Comparison of ENCODE assay signal across 12 cellular contexts in genomic region chr4:184645904-184646610, GRCh38. TPM values are rescaled to one million over a fixed set of nuclear protein-coding genes. Genes with fewer than 3 reads are reported as not detected.
DNase-seq lines count a peak whose midpoint lies in the region; ATAC-seq, FAIRE-seq and TF ChIP-seq lines count a peak whose summit lies in the region.
"Had no signal": no experiment of that assay in that cellular context is flagged by ENCODE, and none has a peak within 500 bp of the region (broad histone marks: within the 10 kb centered on the region; RNA-seq: fewer than 3 reads in every experiment).

No MANE protein-coding gene starts in this region.

- TF ChIP-seq CTCF in VCaP (conservative IDR thresholded peaks at IDR 0.05) (no peak), glutamatergic neuron (IDR thresholded peaks at IDR 0.05; ENCODE audit: partially characterized antibody, unreplicated experiment) (no peak), kidney (IDR thresholded peaks at IDR 0.05; ENCODE audit: borderline replicate concordance, extremely low read depth, insufficient read depth) (no peak), pancreas (IDR thresholded peaks at IDR 0.05) (no peak)

- no peaks in the 10 kb centered on the region for H3K27me3 ChIP-seq in pancreas

- H3K36me3 Mint-ChIP-seq in activated T-cell treated with anti-CD3 and anti-CD28 coated beads, Interleukin-2, amount 50 U/mL, for 24 hours (ENCODE audit: low read depth) = peaks cover 75% of the 10 kb centered on the region
- peaks cover 7% of the 10 kb centered on the region for H3K36me3 Mint-ChIP-seq in glutamatergic neuron (ENCODE audit: unreplicated experiment)
- H3K36me3 Mint-ChIP-seq in stimulated activated effector memory CD8-positive, alpha-beta T cell treated with anti-CD3 and anti-CD28 coated beads, Interleukin-12 subunit alpha, Interleukin-12 subunit beta, amount 100 ng/mL, for 72 hours = peaks cover 89% of the 10 kb centered on the region

- H3K9ac ChIP-seq in kidney (ENCODE audit: low read length in 2 of 2) = peak overlapping the region in 1 of 2 donors; percentile 10

- no peaks in the 10 kb centered on the region for H3K9me3 ChIP-seq in kidney (ENCODE audit: control insufficient read depth in 1 of 2, low read length in 2 of 2)
- no peaks in the 10 kb centered on the region for H3K9me3 ChIP-seq in pancreas
- H3K9me3 ChIP-seq: prostate gland had no signal

- H3K4me3 ChIP-seq in kidney (ENCODE audit: low read length in 2 of 2) (no peak overlapping the region), pancreas (no peak overlapping the region)
- H3K4me3 ChIP-seq: prostate gland had no signal

- H3K27ac Mint-ChIP-seq in activated T-cell treated with anti-CD3 and anti-CD28 coated beads, Interleukin-2, amount 50 U/mL, for 24 hours = no peak overlapping the region
- peak overlapping the region; percentile 95 for H3K27ac Mint-ChIP-seq in glutamatergic neuron (ENCODE audit: unreplicated experiment)
- peak overlapping the region; percentile 98 for H3K27ac Mint-ChIP-seq in stimulated activated effector memory CD8-positive, alpha-beta T cell treated with anti-CD3 and anti-CD28 coated beads, Interleukin-12 subunit alpha, Interleukin-12 subunit beta, amount 100 ng/mL, for 72 hours

- ATAC-seq in stimulated activated effector memory CD8-positive, alpha-beta T cell treated with anti-CD3 and anti-CD28 coated beads, Interleukin-12 subunit alpha, Interleukin-12 subunit beta, amount 100 ng/mL, for 72 hours = no peak
- no peak for ATAC-seq in pancreas

- H3K4me3 Mint-ChIP-seq in activated T-cell treated with anti-CD3 and anti-CD28 coated beads, Interleukin-2, amount 50 U/mL, for 24 hours = peak overlapping the region; percentile 97
- H3K4me3 Mint-ChIP-seq in glutamatergic neuron (ENCODE audit: unreplicated experiment) = peak overlapping the region; percentile 97
- peak overlapping the region; percentile 98 for H3K4me3 Mint-ChIP-seq in stimulated activated effector memory CD8-positive, alpha-beta T cell treated with anti-CD3 and anti-CD28 coated beads, Interleukin-12 subunit alpha, Interleukin-12 subunit beta, amount 100 ng/mL, for 72 hours

- H3K27ac ChIP-seq in VCaP (peak overlapping the region; percentile 97), kidney (ENCODE audit: low read depth in 2 of 2, low read length in 2 of 2) (no peak overlapping the region), pancreas (no peak overlapping the region)

- FAIRE-seq in kidney (lab: Jason Lieb, UNC) = no peak
- no peak for FAIRE-seq in pancreas (lab: Jason Lieb, UNC)
- FAIRE-seq: GM12892 had no signal

- intact Hi-C loops in kidney (cut with DNase I) = no loop called here
- intact Hi-C loops in pancreas (cut with DNase I) = no loop called here

- no peaks in the 10 kb centered on the region for H3K9me3 Mint-ChIP-seq in activated T-cell treated with anti-CD3 and anti-CD28 coated beads, Interleukin-2, amount 50 U/mL, for 24 hours
- H3K9me3 Mint-ChIP-seq in glutamatergic neuron (ENCODE audit: unreplicated experiment) = peaks cover 30% of the 10 kb centered on the region
- no peaks in the 10 kb centered on the region for H3K9me3 Mint-ChIP-seq in stimulated activated effector memory CD8-positive, alpha-beta T cell treated with anti-CD3 and anti-CD28 coated beads, Interleukin-12 subunit alpha, Interleukin-12 subunit beta, amount 100 ng/mL, for 72 hours

- 38% methylated on average over 6 of the region's 6 CpGs for WGBS in pancreas, 2 donors

- DNase-seq in activated T-cell treated with anti-CD3 and anti-CD28 coated beads, Interleukin-2, amount 50 U/mL, for 24 hours = no peak
- DNase-seq in activated T-cell treated with anti-CD3 and anti-CD28 coated beads for 4 hours (no peak), glutamatergic neuron (no peak), kidney (no peak), NCI-H2227 (lab: John Stamatoyannopoulos, UW; ENCODE audit: unreplicated experiment) (no peak), pancreas (no peak)
- no peak for DNase-seq in stimulated activated effector memory CD8-positive, alpha-beta T cell treated with anti-CD3 and anti-CD28 coated beads, Interleukin-12 subunit alpha, Interleukin-12 subunit beta, amount 100 ng/mL, for 72 hours (ENCODE audit: low spot score in 2 of 2)
- DNase-seq: effector memory CD4-positive, alpha-beta T cell; NCI-H1092 treated with DMSO at 0.1 percent for 48 hours had no signal

- no peaks in the 10 kb centered on the region for H3K27me3 Mint-ChIP-seq in activated T-cell treated with anti-CD3 and anti-CD28 coated beads, Interleukin-2, amount 50 U/mL, for 24 hours
- peaks cover 15% of the 10 kb centered on the region for H3K27me3 Mint-ChIP-seq in glutamatergic neuron (ENCODE audit: unreplicated experiment)

- H3K36me3 ChIP-seq in kidney (ENCODE audit: control insufficient read depth in 1 of 2, insufficient read depth in 2 of 2, low read length in 2 of 2) (no peaks in the 10 kb centered on the region), pancreas (no peaks in the 10 kb centered on the region)
- H3K36me3 ChIP-seq: prostate gland had no signal

- H3K4me1 ChIP-seq in kidney (ENCODE audit: control insufficient read depth in 1 of 2, insufficient read depth in 1 of 2, low read depth in 1 of 2, low read length in 2 of 2) = peaks cover 19 to 22% of the 10 kb centered on the region in 2 donors
- peaks cover 10 to 35% (median 25%) of the 10 kb centered on the region in 3 donors for H3K4me1 ChIP-seq in pancreas

- peaks cover 71% of the 10 kb centered on the region for H3K4me1 Mint-ChIP-seq in activated T-cell treated with anti-CD3 and anti-CD28 coated beads, Interleukin-2, amount 50 U/mL, for 24 hours (ENCODE audit: low read depth)
- peaks cover 34% of the 10 kb centered on the region for H3K4me1 Mint-ChIP-seq in glutamatergic neuron (ENCODE audit: low read depth, unreplicated experiment)
- peaks cover 66% of the 10 kb centered on the region for H3K4me1 Mint-ChIP-seq in stimulated activated effector memory CD8-positive, alpha-beta T cell treated with anti-CD3 and anti-CD28 coated beads, Interleukin-12 subunit alpha, Interleukin-12 subunit beta, amount 100 ng/mL, for 72 hours

RNA-seq across cellular contexts. Expression of gene CASP3, which starts 3.2 kb away (rescaled TPM):
- total RNA-seq in glutamatergic neuron (ENCODE audit: unreplicated experiment) (311 TPM), kidney (22.4 TPM), pancreas (10 to 100 TPM in 1 of 6 donors, 1 to 10 TPM in 5; 3.6 to 13.6 (median 6.3) TPM)
- polyA plus RNA-seq in kidney (ENCODE audit: insufficient read depth, low read depth, low replicate concordance) (7.3 TPM), pancreas (1 to 10 TPM; 4.8 to 8.1 TPM)

RNA-seq across cellular contexts. Expression of gene PRIMPOL, which starts 3.5 kb away (rescaled TPM):
- total RNA-seq in glutamatergic neuron (ENCODE audit: unreplicated experiment) = 12.8 TPM
- total RNA-seq in kidney = 13.1 TPM
- polyA plus RNA-seq in kidney (ENCODE audit: insufficient read depth, low read depth, low replicate concordance) = 10.9 TPM
- total RNA-seq in pancreas = 10 to 100 TPM in 1 of 6 donors, 1 to 10 TPM in 5; 3.3 to 10.2 (median 6.0) TPM
- 10 to 100 TPM; 20.0 to 22.8 TPM for polyA plus RNA-seq in pancreas

Comparison
In these comparisons a context has a peak if more than half of its experiments do, and no peak if none do; other contexts are left out.
1. RNA of gene CASP3, which starts 3.2 kb away (total RNA-seq): 311 TPM in glutamatergic neuron (single experiment); 22.4 TPM in kidney (single experiment) and 3.6 to 13.6 TPM in pancreas; every median in the first group is over 10 times any median in the second.
2. Peak in every context shown above with its lines, with median percentiles within 50 percentile points of each other: H3K4me3 Mint-ChIP-seq.